In the genomic region with DNA sequence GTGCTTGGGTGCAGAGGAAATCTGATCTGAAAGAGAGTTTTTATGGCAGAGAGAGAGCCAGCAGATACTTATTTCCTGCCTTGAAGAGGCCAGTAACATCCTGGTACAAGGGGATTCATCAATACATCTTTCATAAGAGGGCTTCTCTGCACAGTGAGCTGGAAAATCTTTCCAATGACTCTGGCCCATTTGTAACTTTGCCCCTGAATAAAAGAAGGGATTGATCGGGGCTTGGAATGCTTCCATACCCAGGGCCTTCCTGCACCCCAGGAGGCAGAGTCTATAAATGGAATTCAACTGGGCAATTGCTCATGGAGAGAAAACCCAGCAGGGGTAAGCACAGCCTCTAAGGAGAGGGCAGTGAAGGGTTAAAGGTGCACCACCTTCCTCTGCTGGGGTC, we compare ENCODE assay signal across 25 cellular contexts.
"Had no signal": no experiment of that assay in that cellular context is flagged by ENCODE, and none has a peak within 500 bp of the region (broad histone marks: within the 10 kb centered on the region; RNA-seq: fewer than 3 reads in every experiment).

No MANE protein-coding gene starts in this region.

- ATAC-seq: activated CD8-positive, alpha-beta memory T cell treated with anti-CD3 and anti-CD28 coated beads, Interleukin-2, amount 10 ng/mL, durations not matched to agents 7 days and 5 days; activated CD8-positive, alpha-beta T cell treated with anti-CD3 and anti-CD28 coated beads for 36 hours; foreskin keratinocyte; natural killer cell treated with Interleukin-12 subunit alpha and Interleukin-12 subunit beta and Interleukin-15 and Interleukin-18, amount 100 ng/mL, for 72 hours; sciatic nerve had no signal

- H3K27ac Mint-ChIP-seq: activated CD4-positive, alpha-beta T cell treated with anti-CD3 and anti-CD28 coated beads, Interleukin-2, amount 10 ng/mL, durations not matched to agents 7 days and 5 days; activated CD8-positive, alpha-beta memory T cell treated with anti-CD3 and anti-CD28 coated beads, Interleukin-2, amount 10 ng/mL, durations not matched to agents 7 days and 5 days; activated CD8-positive, alpha-beta T cell treated with anti-CD3 and anti-CD28 coated beads for 36 hours; dendritic cell treated with granulocyte-macrophage colony-stimulating factor and Interleukin-4, amounts not matched to agents 40 ng/mL and 50 ng/mL, for 4 days; mesothelial cell of epicardium; T-helper 2 cell treated with Interferon-gamma antibody and Interleukin-4, amounts not matched to agents 5 μg/mL and 100 μg/mL, for 36 hours had no signal

- H3K36me3 Mint-ChIP-seq: mesothelial cell of epicardium; natural killer cell treated with Interleukin-12 subunit alpha and Interleukin-12 subunit beta and Interleukin-15 and Interleukin-18, amount 100 ng/mL, for 72 hours had no signal

- H3K27me3 Mint-ChIP-seq: activated CD4-positive, alpha-beta T cell treated with anti-CD3 and anti-CD28 coated beads, Interleukin-2, amount 10 ng/mL, durations not matched to agents 7 days and 5 days; activated CD8-positive, alpha-beta memory T cell treated with anti-CD3 and anti-CD28 coated beads, Interleukin-2, amount 10 ng/mL, durations not matched to agents 7 days and 5 days; activated CD8-positive, alpha-beta T cell treated with anti-CD3 and anti-CD28 coated beads for 36 hours; dendritic cell treated with granulocyte-macrophage colony-stimulating factor and Interleukin-4, amounts not matched to agents 40 ng/mL and 50 ng/mL, for 4 days; natural killer cell treated with Interleukin-12 subunit alpha and Interleukin-12 subunit beta and Interleukin-15 and Interleukin-18, amount 100 ng/mL, for 72 hours had no signal

- DNase-seq: activated CD4-positive, alpha-beta T cell treated with anti-CD3 and anti-CD28 coated beads, Interleukin-2, amount 10 ng/mL, durations not matched to agents 7 days and 5 days; activated CD4-positive, CD25-positive, alpha-beta regulatory T cell treated with anti-CD3 and anti-CD28 coated beads, Interleukin-2, amount 50 U/mL, for 72 hours; activated CD8-positive, alpha-beta memory T cell treated with anti-CD3 and anti-CD28 coated beads, Interleukin-2, amount 10 ng/mL, durations not matched to agents 7 days and 5 days; activated CD8-positive, alpha-beta T cell treated with anti-CD3 and anti-CD28 coated beads for 36 hours; activated effector memory CD4-positive, alpha-beta T cell treated with anti-CD3 and anti-CD28 coated beads, Interleukin-2, amount 50 U/mL, for 16 hours; activated naive CD4-positive, alpha-beta T cell treated with anti-CD3 and anti-CD28 coated beads, Interleukin-2, amount 50 U/mL, for 16 hours; activated T-cell treated with anti-CD3 and anti-CD28 coated beads for 4 hours; aorta; brain microvascular endothelial cell; caudate nucleus; effector CD8-positive, alpha-beta T cell; erythroblast; foreskin keratinocyte; hypothalamus; left ventricle myocardium inferior; mammary epithelial cell; stimulated activated CD4-positive, alpha-beta T cell treated with anti-CD3 and anti-CD28 coated beads, Interleukin-2, amount 100 ng/mL, for 48 hours; stimulated activated naive CD4-positive, alpha-beta T cell treated with Interleukin-2 at 50 U/mL for 16 hours; upper lobe of left lung had no signal

- H3K9me3 ChIP-seq: left ventricle myocardium inferior, thoracic aorta, upper lobe of left lung had no signal

- H3K4me3 Mint-ChIP-seq: activated CD4-positive, alpha-beta T cell treated with anti-CD3 and anti-CD28 coated beads, Interleukin-2, amount 10 ng/mL, durations not matched to agents 7 days and 5 days; activated CD8-positive, alpha-beta memory T cell treated with anti-CD3 and anti-CD28 coated beads, Interleukin-2, amount 10 ng/mL, durations not matched to agents 7 days and 5 days; activated CD8-positive, alpha-beta T cell treated with anti-CD3 and anti-CD28 coated beads for 36 hours; dendritic cell treated with granulocyte-macrophage colony-stimulating factor and Interleukin-4, amounts not matched to agents 40 ng/mL and 50 ng/mL, for 4 days; mesothelial cell of epicardium; natural killer cell treated with Interleukin-12 subunit alpha and Interleukin-12 subunit beta and Interleukin-15 and Interleukin-18, amount 100 ng/mL, for 72 hours; T-helper 2 cell treated with Interferon-gamma antibody and Interleukin-4, amounts not matched to agents 5 μg/mL and 100 μg/mL, for 36 hours had no signal

- H3K9me3 Mint-ChIP-seq: activated CD4-positive, alpha-beta T cell treated with anti-CD3 and anti-CD28 coated beads, Interleukin-2, amount 10 ng/mL, durations not matched to agents 7 days and 5 days; activated CD8-positive, alpha-beta T cell treated with anti-CD3 and anti-CD28 coated beads for 36 hours; dendritic cell treated with granulocyte-macrophage colony-stimulating factor and Interleukin-4, amounts not matched to agents 40 ng/mL and 50 ng/mL, for 4 days; mesothelial cell of epicardium; natural killer cell treated with Interleukin-12 subunit alpha and Interleukin-12 subunit beta and Interleukin-15 and Interleukin-18, amount 100 ng/mL, for 72 hours; T-helper 2 cell treated with Interferon-gamma antibody and Interleukin-4, amounts not matched to agents 5 μg/mL and 100 μg/mL, for 36 hours had no signal
